ENCODE assay signal across 10 cellular contexts in the genomic region with DNA sequence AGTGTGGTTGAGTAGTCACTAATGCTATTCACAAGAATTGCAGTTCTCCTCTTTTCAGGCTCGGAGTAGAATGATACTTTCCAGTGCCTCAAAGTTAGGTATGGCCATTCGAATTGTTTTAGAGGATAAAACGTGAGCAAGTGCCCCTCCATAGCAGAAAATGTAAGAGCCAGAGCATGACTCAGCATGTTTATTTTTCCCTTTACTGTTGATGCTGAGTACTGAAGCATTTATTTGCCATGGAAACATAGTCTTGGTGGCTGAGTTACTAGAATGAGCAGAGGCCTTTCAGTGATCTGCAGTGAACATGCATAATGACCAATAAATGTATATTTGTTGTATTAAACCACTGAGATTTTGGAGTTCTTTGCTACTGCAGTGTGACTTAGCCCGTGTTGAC.
DNase-seq lines count a peak whose midpoint lies in the region; TF ChIP-seq lines count a peak whose summit lies in the region.
"Had no signal": no experiment of that assay in that cellular context is flagged by ENCODE, and none has a peak within 500 bp of the region (broad histone marks: within the 10 kb centered on the region; RNA-seq: fewer than 3 reads in every experiment).

No MANE protein-coding gene starts in this region.

- TF ChIP-seq CTCF in cardiac fibroblast (IDR thresholded peaks at IDR 0.05; ENCODE audit: low read depth, low read length) (no peak), neural crest cell (conservative IDR thresholded peaks at IDR 0.05) (no peak), colonic mucosa (IDR thresholded peaks at IDR 0.05) (no peak)

- H3K4me3 ChIP-seq in cardiac fibroblast (replicated peaks in 1 of 2; ENCODE audit: low read depth in 2 of 2, low read length in 2 of 2) (no peak overlapping the region), colonic mucosa (no peak overlapping the region)
- H3K4me3 ChIP-seq: heart right ventricle had no signal

- intact Hi-C loops in colonic mucosa (cut with DNase I) = no loop called here

- no peaks in the 10 kb centered on the region for H3K27me3 Mint-ChIP-seq in neural crest cell (ENCODE audit: low read depth)

- no peaks in the 10 kb centered on the region for H3K4me1 ChIP-seq in colonic mucosa
- H3K4me1 ChIP-seq: heart right ventricle had no signal

- no peak overlapping the region for H3K4me3 Mint-ChIP-seq in neural crest cell

- no peak overlapping the region for H3K9ac ChIP-seq in colonic mucosa (ENCODE audit: low read depth in 2 of 2, low read length in 2 of 2)

- H3K36me3 Mint-ChIP-seq in neural crest cell (ENCODE audit: low read depth) = no peaks in the 10 kb centered on the region

- no peaks in the 10 kb centered on the region for H3K36me3 ChIP-seq in colonic mucosa
- H3K36me3 ChIP-seq: heart right ventricle had no signal

- no peaks in the 10 kb centered on the region for H3K27me3 ChIP-seq in colonic mucosa
- H3K27me3 ChIP-seq: heart right ventricle had no signal

- peak overlapping the region; percentile 19 for H3K27ac Mint-ChIP-seq in neural crest cell (ENCODE audit: unreplicated experiment)

- H3K4me1 Mint-ChIP-seq in neural crest cell = peaks cover 15% of the 10 kb centered on the region

- no peaks in the 10 kb centered on the region for H3K9me3 ChIP-seq in colonic mucosa
- H3K9me3 ChIP-seq: heart right ventricle had no signal

- H3K27ac ChIP-seq in colonic mucosa = no peak overlapping the region
- H3K27ac ChIP-seq: heart right ventricle had no signal

- DNase-seq in GM04504 (ENCODE audit: low read depth) = peak; percentile 52
- DNase-seq in NCI-H2029 treated with DMSO at 0.1 percent for 48 hours (lab: John Stamatoyannopoulos, UW) = peak; percentile 31
- peak; percentile 25 to 67 for DNase-seq in cardiac fibroblast (ENCODE audit: low read depth in 2 of 2)
- no peak for DNase-seq in neural crest cell (ENCODE audit: low read depth, low spot score)
- DNase-seq in stimulated activated CD8-positive, alpha-beta memory T cell treated with anti-CD3 and anti-CD28 coated beads, Interleukin-4, amount 100 ng/mL, for 48 hours = no peak
- no peak for DNase-seq in SW 1271 (lab: John Stamatoyannopoulos, UW)
- DNase-seq in colonic mucosa = no peak
- DNase-seq: activated naive CD4-positive, alpha-beta T cell treated with Interleukin-2 at 50 U/mL for 16 hours; heart right ventricle; occipital lobe had no signal

- H3K9me3 Mint-ChIP-seq in neural crest cell = peaks cover 4% of the 10 kb centered on the region

Comparison
In these comparisons a context has a peak if more than half of its experiments do, and no peak if none do; other contexts are left out.
1. DNase-seq: peak in GM04504 (single experiment), NCI-H2029 treated with DMSO at 0.1 percent for 48 hours (single experiment) and cardiac fibroblast (2 of 2); none in neural crest cell (single experiment), stimulated activated CD8-positive, alpha-beta memory T cell treated with anti-CD3 and anti-CD28 coated beads, Interleukin-4, amount 100 ng/mL, for 48 hours (single experiment), SW 1271 (0 of 2) and colonic mucosa (single experiment).